In genomic region chr6:138518054-138518453, GRCh38 we compare ENCODE assay signal across 9 cellular contexts. TPM values are rescaled to one million over a fixed set of nuclear protein-coding genes. Genes with fewer than 3 reads are reported as not detected.
DNase-seq lines count a peak whose midpoint lies in the region; ATAC-seq, FAIRE-seq and TF ChIP-seq lines count a peak whose summit lies in the region.
"Had no signal": no experiment of that assay in that cellular context is flagged by ENCODE, and none has a peak within 500 bp of the region (broad histone marks: within the 10 kb centered on the region; RNA-seq: fewer than 3 reads in every experiment).

No MANE protein-coding gene starts in this region.

- no peak for FAIRE-seq in GM12878 (lab: Jason Lieb, UNC)

- no peaks in the 10 kb centered on the region for H3K79me2 ChIP-seq in GM12878 (ENCODE audit: control insufficient read depth, insufficient read depth, low read length)

- in situ Hi-C loops in GM12878 (cut with MboI), result no loop called here

- intact Hi-C loops in GM12878 (cut with micrococcal nuclease; ENCODE audit: unreplicated experiment), result loop anchor here (10.0 kb wide), 1 partner anchor 247 kb away; no protein-coding TSS in a partner anchor
- intact Hi-C loops in dorsolateral prefrontal cortex (cut with DNase I), result loop anchor here in 1 of 2 donors (10.0 kb wide), 1 partner anchor 403 kb away; no protein-coding TSS in a partner anchor
- intact Hi-C loops in spleen (cut with DNase I; ENCODE audit: low total_unique reads), result loop anchor here (5.0 kb wide), 2 partner anchors 91 to 401 kb away; no protein-coding TSS in a partner anchor

- DNase-seq in GM12878 (ENCODE audit: low read depth, low spot score) (no peak), dorsolateral prefrontal cortex (no peak), spleen (no peak), CD1c-positive myeloid dendritic cell (ENCODE audit: extremely low spot score) (no peak)
- DNase-seq: NCI-H1436 treated with DMSO at 0.1 percent for 48 hours had no signal

- H3K27me3 ChIP-seq in GM12878 (replicated peaks in 1 of 2; ENCODE audit: control insufficient read depth in 2 of 2, insufficient read depth in 2 of 2, low read length in 1 of 2) (0 out of 4 replicates have a peak, but pooled peaks cover 0 to 2% of the 10 kb centered on the region in 2 experiments), dorsolateral prefrontal cortex (peaks cover 0 to 36% (median 0%) of the 10 kb centered on the region in 45 donors), spleen (replicated peaks in 1 of 7) (no peaks in the 10 kb centered on the region)
- H3K27me3 ChIP-seq: testis had no signal

- H3K9me3 ChIP-seq in GM12878 (replicated peaks; ENCODE audit: control insufficient read depth, insufficient read depth, low read length), result no peaks in the 10 kb centered on the region; the same call in 2 of the 3 replicates
- peaks cover 0 to 3% (median 0%) of the 10 kb centered on the region in 8 donors for H3K9me3 ChIP-seq in spleen
- H3K9me3 ChIP-seq: testis had no signal

- no TSS peak for BruUV-seq in GM12878 (replicated peaks; lab: Mats Ljungman, UMichigan)

- ATAC-seq in GM19395 (IDR thresholded peaks at IDR 0.05; ENCODE audit: unreplicated experiment) (peak; percentile 45), GM21825 (IDR thresholded peaks at IDR 0.05; ENCODE audit: unreplicated experiment) (peak; percentile 31), HG03139 (IDR thresholded peaks at IDR 0.05; ENCODE audit: unreplicated experiment) (peak; percentile 33), GM12878 (peak; percentile 50)

- no peaks in the 10 kb centered on the region for H4K20me1 ChIP-seq in GM12878 (ENCODE audit: control insufficient read depth, insufficient read depth)

- H3K4me3 ChIP-seq in GM12878 (no peak overlapping the region), dorsolateral prefrontal cortex (no peak overlapping the region), spleen (no peak overlapping the region)
- H3K4me3 ChIP-seq: testis had no signal

- no peak overlapping the region for H2AFZ ChIP-seq in GM12878 (ENCODE audit: control insufficient read depth, low read depth, low read length)

- TF ChIP-seq CTCF in GM12878 (IDR thresholded peaks at IDR 0.05 in 2 of 3, conservative IDR thresholded peaks at IDR 0.05 in 1 of 3; ENCODE audit: control insufficient read depth in 2 of 3, extremely low read depth in 1 of 3, insufficient read depth in 1 of 3, low read depth in 3 of 3, low read length in 3 of 3) (no peak), dorsolateral prefrontal cortex (IDR thresholded peaks at IDR 0.05 in 54 of 56, conservative IDR thresholded peaks at IDR 0.05 in 2 of 56; ENCODE audit: low read depth in 1 of 56, partially characterized antibody in 56 of 56) (no peak), spleen (IDR thresholded peaks at IDR 0.05 in 8 of 11, conservative IDR thresholded peaks at IDR 0.05 in 3 of 11) (no peak)

- TF ChIP-seq EP300 in GM12878 (IDR thresholded peaks at IDR 0.05; ENCODE audit: borderline replicate concordance in 1 of 2, control insufficient read depth in 1 of 2, low read depth in 2 of 2, low read length in 2 of 2), result no peak

- POLR2A ChIA-PET in GM12878 (lab: Charles Lee), result interaction anchor here (0.6 kb wide), 2 partner anchors 51 to 645 kb away, joined by 4 to 6 read pairs; no protein-coding TSS in a partner anchor

- no peak overlapping the region for H3K27ac ChIP-seq in GM12878 (ENCODE audit: control insufficient read depth, insufficient read depth)
- H3K27ac ChIP-seq in dorsolateral prefrontal cortex, result no peak overlapping the region
- no peak overlapping the region for H3K27ac ChIP-seq in spleen
- H3K27ac ChIP-seq: testis had no signal

- no peak for TF ChIP-seq POLR2A in GM12878 (IDR thresholded peaks at IDR 0.05; ENCODE audit: low read depth, low read length)
- no peak for TF ChIP-seq POLR2A in spleen (IDR thresholded peaks at IDR 0.05)

- no peaks in the 10 kb centered on the region for H3K36me3 ChIP-seq in GM12878 (ENCODE audit: control insufficient read depth in 2 of 2, insufficient read depth in 2 of 2, low read length in 1 of 2)
- H3K36me3 ChIP-seq in spleen, result no peaks in the 10 kb centered on the region

- no peak overlapping the region for H3K9ac ChIP-seq in GM12878 (ENCODE audit: control insufficient read depth, insufficient read depth, low read length)

- RAD21 ChIA-PET in GM12878 (lab: Charles Lee; ENCODE audit: unreplicated experiment), result interaction anchor here (0.6 to 1.3 kb wide), 3 partner anchors 85 to 402 kb away, joined by 3 to 5 read pairs (median 3); no protein-coding TSS in a partner anchor

- SMC1A ChIA-PET in GM12878 (lab: Charles Lee; ENCODE audit: uncharacterized antibody, unreplicated experiment), result interaction anchor here (0.6 to 3.4 kb wide), 8 partner anchors 8 to 517 kb away, joined by 3 to 14 read pairs (median 3); no protein-coding TSS in a partner anchor

- TF ChIP-seq RAD21 in GM12878 (IDR thresholded peaks at IDR 0.05; ENCODE audit: insufficient read depth, low read depth, low read length), result no peak

- H3K4me1 ChIP-seq in GM12878 (ENCODE audit: control insufficient read depth, insufficient read depth, low read length), result no peaks in the 10 kb centered on the region; the same call in 1 of the 2 replicates
- H3K4me1 ChIP-seq in spleen, result peaks cover 0 to 25% (median 6%) of the 10 kb centered on the region in 6 donors
- H3K4me1 ChIP-seq: testis had no signal

- no peak overlapping the region for H3K4me2 ChIP-seq in GM12878 (ENCODE audit: control insufficient read depth, insufficient read depth)

- CTCF ChIA-PET in GM12878 (lab: Yijun Ruan, JAX), result interaction anchor here (0.6 to 7.6 kb wide), 15 partner anchors 8 to 701 kb away, joined by 3 to 65 read pairs (median 5); no protein-coding TSS in a partner anchor

TF ChIP-seq in GM12878, 131 proteins besides CTCF, POLR2A, EP300 and RAD21 (continues in another document):
- TF ChIP-seq SREBF1 (IDR thresholded peaks at IDR 0.05; ENCODE audit: low read length) (no peak), BACH1 (IDR thresholded peaks at IDR 0.05; ENCODE audit: borderline replicate concordance) (no peak), NKRF (conservative IDR thresholded peaks at IDR 0.05) (no peak), EED (IDR thresholded peaks at IDR 0.05; ENCODE audit: low read depth) (no peak), SIN3A (IDR thresholded peaks at IDR 0.05; ENCODE audit: low read depth, low read length) (no peak)

RNA-seq across cellular contexts. Expression of gene NHSL1, which starts 18.8 kb away (rescaled TPM):
- total RNA-seq in GM12878 (2013; cell fraction: nucleolus; rRNA removed), result 39.6 and 44.5 TPM in 2 replicates
- 0.56 and 2.0 TPM in 2 replicates for total RNA-seq in GM12878 (2014; rRNA removed)
- total RNA-seq in GM12878 (2014; rRNA removed; fragmentation: Illumina TruSeq; extraction: Trizol), result 0.64 and 0.67 TPM in 2 replicates
- 1.2 and 2.7 TPM in 2 replicates for total RNA-seq in GM12878 (2021)
- 0.04 TPM for polyA plus RNA-seq in GM12878 (2011; ENCODE audit: low read depth)
- 10.3 and 14.1 TPM in 2 replicates for polyA plus RNA-seq in GM12878 (2011; rRNA removed)
- 7.1 and 10.2 TPM in 2 replicates for polyA plus RNA-seq in GM12878 (2011; cell fraction: cytosol; rRNA removed)
- polyA plus RNA-seq in GM12878 (2011; cell fraction: nucleus; rRNA removed), result 28.6 and 29.1 TPM in 2 replicates
- 0.10 and 0.11 TPM in 2 replicates for polyA plus RNA-seq in GM12878 (2012)
- polyA plus RNA-seq in GM12878 (2014; fragmentation: Illumina TruSeq; extraction: Trizol), result 0.35 and 1.1 TPM in 2 replicates
- polyA plus RNA-seq in GM12878 (2014; fragmentation: Nextera tagmentation; extraction: Ambion mirVana), result under 1 TPM; 0.26 to 0.66 TPM
- polyA plus RNA-seq in GM12878 (2014; rRNA removed), result 0.67 and 0.72 TPM in 2 replicates
- 1 to 10 TPM; 1.6 TPM for polyA plus RNA-seq in GM12878 (2016; fragmentation: Nextera tagmentation; extraction: Ambion mirVana)
- polyA minus RNA-seq in GM12878 (2011; rRNA and poly(A)+ RNA removed), result 49.2 and 80.0 TPM in 2 replicates
- polyA minus RNA-seq in GM12878 (2011; cell fraction: cytosol; rRNA and poly(A)+ RNA removed), result 22.2 and 29.9 TPM in 2 replicates
- 38.2 and 59.5 TPM in 2 replicates for polyA minus RNA-seq in GM12878 (2011; cell fraction: nucleus; rRNA and poly(A)+ RNA removed)
- total RNA-seq in dorsolateral prefrontal cortex, result 10 to 100 TPM in 116 of 120 experiments, 1 to 10 TPM in 4; 5.8 to 59.0 (median 19.0) TPM
- total RNA-seq in spleen, result 10 to 100 TPM in 3 of 7 donors, 1 to 10 TPM in 4; 5.8 to 14.0 (median 9.9) TPM
- under 1 TPM; 0.39 to 0.99 (median 0.46) TPM for polyA plus RNA-seq in spleen
